Comparison of ENCODE assay signal across 11 cellular contexts in genomic region chr22:18560099-18560974, GRCh38. TPM values are rescaled to one million over a fixed set of nuclear protein-coding genes. Genes with fewer than 3 reads are reported as not detected.
"Had no signal": no experiment of that assay in that cellular context is flagged by ENCODE, and none has a peak within 500 bp of the region (broad histone marks: within the 10 kb centered on the region; RNA-seq: fewer than 3 reads in every experiment).

No MANE protein-coding gene starts in this region.

RNA-seq across cellular contexts. Expression of gene TMEM191B, which starts 32.7 kb away (rescaled TPM):
- total RNA-seq: activated naive CD4-positive, alpha-beta T cell treated with anti-CD3 and anti-CD28 coated beads for 36 hours; ascending aorta; MCF 10A; T-helper 2 cell treated with Interferon-gamma antibody and Interleukin-4, amounts not matched to agents 100 ng/mL and 5 ng/mL, for 36 hours had no signal

RNA-seq across cellular contexts. Expression of gene GGTLC3, which starts 42.4 kb away (rescaled TPM):
- total RNA-seq: activated CD4-positive, alpha-beta T cell treated with anti-CD3 and anti-CD28 coated beads, Interleukin-2, amount 10 ng/mL, durations not matched to agents 7 days and 5 days; activated CD8-positive, alpha-beta memory T cell treated with anti-CD3 and anti-CD28 coated beads, Interleukin-2, amount 10 ng/mL, durations not matched to agents 7 days and 5 days; activated naive CD4-positive, alpha-beta T cell treated with anti-CD3 and anti-CD28 coated beads for 36 hours; ascending aorta; MCF 10A; OCI-LY7; PC-9; Right ventricle myocardium inferior; SK-MEL-5; T-helper 2 cell treated with Interferon-gamma antibody and Interleukin-4, amounts not matched to agents 100 ng/mL and 5 ng/mL, for 36 hours had no signal
- polyA plus RNA-seq: adipose tissue had no signal
